Comparison of ENCODE assay signal across 28 cellular contexts in genomic region chr17:20721151-20721550, GRCh38.
DNase-seq lines count a peak whose midpoint lies in the region; ATAC-seq and TF ChIP-seq lines count a peak whose summit lies in the region.
"Had no signal": no experiment of that assay in that cellular context is flagged by ENCODE, and none has a peak within 500 bp of the region (broad histone marks: within the 10 kb centered on the region; RNA-seq: fewer than 3 reads in every experiment).

No MANE protein-coding gene starts in this region.

- intact Hi-C loops in sciatic nerve (cut with DNase I), result no loop called here

- no peak overlapping the region for H3K27ac ChIP-seq in RWPE1
- no peak overlapping the region for H3K27ac ChIP-seq in substantia nigra (ENCODE audit: low read depth, low read length, poor library complexity, severe bottlenecking)
- H3K27ac ChIP-seq in Karpas-422 (ENCODE audit: low read length), result no peak overlapping the region
- H3K27ac ChIP-seq: lower lobe of right lung, ovary, SJSA1 had no signal

- H3K79me2 ChIP-seq in Karpas-422 (ENCODE audit: low read length), result no peaks in the 10 kb centered on the region

- DNase-seq in GM03348 (ENCODE audit: low spot score) (peak; percentile 7), RWPE1 (ENCODE audit: low spot score) (peak; percentile 3), fibroblast of mammary gland (ENCODE audit: low read depth) (peak; percentile 15), sciatic nerve (ENCODE audit: low spot score) (no peak), substantia nigra (lab: John Stamatoyannopoulos, UW) (no peak), GM13977 (ENCODE audit: low spot score) (no peak), Karpas-422 (no peak)
- DNase-seq: activated CD4-positive, alpha-beta T cell treated with anti-CD3 and anti-CD28 coated beads, Interleukin-2, amount 50 U/mL, for 4 hours; activated CD4-positive, CD25-positive, alpha-beta regulatory T cell; activated naive CD4-positive, alpha-beta T cell treated with anti-CD3 and anti-CD28 coated beads for 36 hours; anterior cingulate cortex; C1 segment of cervical spinal cord; DMS79 treated with DMSO at 0.1 percent for 48 hours; GF-D8; KG1; lower lobe of right lung; mucosa of descending colon; NCI-H1694; NCI-H2171 treated with DMSO at 0.1 percent for 48 hours; NCI-H524; NK-92 treated with Interleukin-12 subunit alpha and Interleukin-12 subunit beta, amount 100 ng/mL, for 24 hours; ovary; stimulated activated CD4-positive, alpha-beta T cell treated with anti-CD3 and anti-CD28 coated beads, Interleukin-2, amount 100 ng/mL, for 24 hours; T-helper 1 cell; trophoblast cell had no signal

- no peaks in the 10 kb centered on the region for H3K9me3 ChIP-seq in Karpas-422 (ENCODE audit: low read length)
- H3K9me3 ChIP-seq: lower lobe of right lung, mucosa of descending colon, ovary, SJSA1 had no signal

- no peaks in the 10 kb centered on the region for H3K4me1 ChIP-seq in Karpas-422 (ENCODE audit: low read length)
- H3K4me1 ChIP-seq: lower lobe of right lung, SJSA1 had no signal

- H3K36me3 ChIP-seq in Karpas-422 (ENCODE audit: insufficient read depth, low read length), result no peaks in the 10 kb centered on the region
- H3K36me3 ChIP-seq: lower lobe of right lung, ovary, SJSA1 had no signal

- no peak overlapping the region for H3K4me2 ChIP-seq in Karpas-422 (ENCODE audit: low read depth, low read length, poor library complexity, severe bottlenecking)
- H3K4me2 ChIP-seq: GM23338 had no signal

- CTCF ChIA-PET in RWPE1 (lab: Yijun Ruan, JAX), result interaction anchor here (0.6 kb wide), 1 partner anchor 20 kb away, joined by 3 read pairs; no protein-coding TSS in a partner anchor

- H3K9ac ChIP-seq in Karpas-422 (ENCODE audit: low read length), result no peak overlapping the region

- no peak overlapping the region for H2AFZ ChIP-seq in Karpas-422 (ENCODE audit: low read length)
- H2AFZ ChIP-seq: GM23338 had no signal

- no peaks in the 10 kb centered on the region for H3K9me2 ChIP-seq in Karpas-422 (replicated peaks; ENCODE audit: insufficient read depth, low read length)

- TF ChIP-seq CTCF in RWPE1 (conservative IDR thresholded peaks at IDR 0.05; ENCODE audit: low read depth) (no peak), fibroblast of mammary gland (conservative IDR thresholded peaks at IDR 0.05; ENCODE audit: control insufficient read depth, insufficient read depth, low read depth, low read length) (no peak), GM13977 (IDR thresholded peaks at IDR 0.05; ENCODE audit: extremely low read depth, insufficient read depth, missing control alignments) (no peak)

- H3K27me3 ChIP-seq in Karpas-422 (ENCODE audit: low read length), result no peaks in the 10 kb centered on the region
- H3K27me3 ChIP-seq: ovary, SJSA1 had no signal

- H4K20me1 ChIP-seq in Karpas-422 (ENCODE audit: insufficient read depth, low read depth, low read length), result no peaks in the 10 kb centered on the region

- no peak overlapping the region for H3K4me3 ChIP-seq in fibroblast of mammary gland (ENCODE audit: control insufficient read depth, low read depth, low read length)
- H3K4me3 ChIP-seq in Karpas-422 (ENCODE audit: low read length), result no peak overlapping the region
- H3K4me3 ChIP-seq: GM23338, lower lobe of right lung, mucosa of descending colon, ovary, SJSA1 had no signal

- peak; percentile 39 for ATAC-seq in sciatic nerve
- no peak for ATAC-seq in GM18520 (IDR thresholded peaks at IDR 0.05; ENCODE audit: unreplicated experiment)
- ATAC-seq: GM23338, lower lobe of right lung, mucosa of descending colon had no signal

- POLR2A ChIA-PET in RWPE1 (lab: Yijun Ruan, JAX; ENCODE audit: low non-redundant PET), result no interaction called here

- in situ Hi-C loops in GM13977 (cut with MboI; ENCODE audit: low pct_unique_long_range_greater_than_20kb, low sequenced_read_pairs, unreplicated experiment), result no loop called here

Comparison
In these comparisons a context has a peak if more than half of its experiments do, and no peak if none do; other contexts are left out.
1. DNase-seq: peak in GM03348 (single experiment), RWPE1 (single experiment) and fibroblast of mammary gland (single experiment); none in sciatic nerve (single experiment), substantia nigra (0 of 49), GM13977 (single experiment) and Karpas-422 (single experiment).